17 cellular contexts compared by ENCODE assay signal in the genomic region with DNA sequence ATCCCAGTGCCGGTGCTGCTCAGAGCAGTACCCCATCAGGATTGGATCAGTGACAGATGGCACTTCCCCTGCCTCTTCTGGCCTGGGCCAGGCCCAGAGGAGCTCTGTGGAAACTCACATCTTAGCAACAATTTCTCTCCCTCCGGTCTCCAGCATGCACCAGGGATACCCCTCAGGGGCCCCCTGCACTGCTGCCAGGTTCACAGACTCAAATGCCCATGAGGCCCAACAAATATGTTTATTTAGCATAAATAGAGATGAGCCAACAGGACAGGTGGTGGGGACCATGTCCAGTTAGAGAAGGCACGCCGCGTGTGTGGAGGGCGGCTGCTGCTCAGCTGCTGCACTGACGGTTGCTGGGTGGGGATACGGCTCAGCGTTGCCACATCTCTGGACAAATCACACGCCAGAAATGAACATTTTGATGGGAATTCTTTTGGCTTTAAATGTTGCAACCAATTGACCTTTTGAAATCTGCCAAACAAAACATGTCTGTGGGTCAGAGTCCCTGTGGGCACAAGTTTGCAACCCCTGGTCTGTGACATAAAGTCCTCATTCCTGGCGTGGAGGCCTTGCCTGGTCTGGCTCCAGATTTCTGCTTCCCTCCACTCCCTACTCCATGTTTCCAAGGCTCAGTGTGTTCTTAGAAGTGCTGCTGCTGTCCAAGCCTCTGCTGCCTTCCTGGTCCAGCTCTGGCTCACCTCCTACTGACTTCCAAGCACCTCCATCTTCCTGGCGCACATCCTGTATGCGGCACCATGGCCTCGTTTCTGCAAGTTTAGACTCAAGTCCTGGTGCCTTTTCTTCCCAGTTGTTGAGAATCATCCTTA.
DNase-seq lines count a peak whose midpoint lies in the region; ATAC-seq and TF ChIP-seq lines count a peak whose summit lies in the region.
"Had no signal": no experiment of that assay in that cellular context is flagged by ENCODE, and none has a peak within 500 bp of the region (broad histone marks: within the 10 kb centered on the region; RNA-seq: fewer than 3 reads in every experiment).

No MANE protein-coding gene starts in this region.

- no peaks in the 10 kb centered on the region for H3K27me3 ChIP-seq in ascending aorta
- no peaks in the 10 kb centered on the region for H3K27me3 ChIP-seq in CD8-positive, alpha-beta memory T cell (ENCODE audit: insufficient read depth, low read length, poor library complexity, severe bottlenecking)

- TF ChIP-seq CTCF in AG10803 (conservative IDR thresholded peaks at IDR 0.05; ENCODE audit: low read length) (no peak), ascending aorta (IDR thresholded peaks at IDR 0.05) (no peak)

- ATAC-seq in left cardiac atrium: peak; percentile 43 to 55
- ATAC-seq in GM18867 (IDR thresholded peaks at IDR 0.05; ENCODE audit: unreplicated experiment): no peak

- POLR2A ChIA-PET in CD8-positive, alpha-beta memory T cell (lab: Charles Lee): no interaction called here

- H3K36me3 ChIP-seq in ascending aorta: no peaks in the 10 kb centered on the region
- H3K36me3 ChIP-seq in CD8-positive, alpha-beta memory T cell (ENCODE audit: insufficient read depth, low read length): no peaks in the 10 kb centered on the region
- H3K36me3 ChIP-seq: WERI-Rb-1 had no signal

- H3K9me3 Mint-ChIP-seq in CD8-positive, alpha-beta memory T cell: peaks cover 0 to 3% (median 0%) of the 10 kb centered on the region in 5 donors

- H3K4me1 Mint-ChIP-seq in CD8-positive, alpha-beta memory T cell: peaks cover 0 to 15% (median 2%) of the 10 kb centered on the region in 3 donors

- H3K4me3 Mint-ChIP-seq in CD8-positive, alpha-beta memory T cell: no peak overlapping the region

- CTCF ChIA-PET in CD8-positive, alpha-beta memory T cell (lab: Charles Lee): no interaction called here

- no peak overlapping the region for H3K27ac Mint-ChIP-seq in CD8-positive, alpha-beta memory T cell

- peaks cover 0 to 9% (median 0%) of the 10 kb centered on the region in 3 donors for H3K36me3 Mint-ChIP-seq in CD8-positive, alpha-beta memory T cell

- DNase-seq in AG10803 (ENCODE audit: low read depth) (peak; percentile 76), ascending aorta (ENCODE audit: low spot score in 2 of 2) (peak in 1 of 2 donors; percentile 91), left cardiac atrium (peak; percentile 71), posterior vena cava (ENCODE audit: low spot score) (peak; percentile 91), midbrain (lab: John Stamatoyannopoulos, UW) (no peak), NCI-H2081 (lab: John Stamatoyannopoulos, UW) (no peak)
- DNase-seq in CD8-positive, alpha-beta memory T cell: no peak
- DNase-seq: activated gamma-delta T cell; GF-D8; KBM-7; mesendoderm; NCI-H1417 treated with DMSO at 0.1 percent for 48 hours; stimulated activated CD4-positive, alpha-beta T cell treated with anti-CD3 and anti-CD28 coated beads, Interleukin-15, amount 100 ng/mL, for 24 hours; WERI-Rb-1 had no signal

- H3K27ac ChIP-seq in ascending aorta: peak overlapping the region; percentile 74 to 83
- no peak overlapping the region for H3K27ac ChIP-seq in CD8-positive, alpha-beta memory T cell (ENCODE audit: low read depth, low read length)
- H3K27ac ChIP-seq: HL-60, parathyroid adenoma, WERI-Rb-1 had no signal

- H3K9me3 ChIP-seq in ascending aorta: no peaks in the 10 kb centered on the region
- H3K9me3 ChIP-seq in CD8-positive, alpha-beta memory T cell (ENCODE audit: low read length): no peaks in the 10 kb centered on the region

- H3K4me3 ChIP-seq in AG10803 (ENCODE audit: low read length) (no peak overlapping the region), ascending aorta (no peak overlapping the region)
- H3K4me3 ChIP-seq in CD8-positive, alpha-beta memory T cell (ENCODE audit: low read length): no peak overlapping the region

- H3K4me1 ChIP-seq in ascending aorta: peaks cover 37 to 53% of the 10 kb centered on the region in 2 donors
- no peaks in the 10 kb centered on the region for H3K4me1 ChIP-seq in CD8-positive, alpha-beta memory T cell (ENCODE audit: insufficient read depth, low read length)

- intact Hi-C loops in ascending aorta (cut with DNase I): loop anchor here (1.0 to 2.0 kb wide), 3 partner anchors 14 to 60 kb away; no protein-coding TSS in a partner anchor
- intact Hi-C loops in left cardiac atrium (cut with DNase I): loop anchor here in 1 of 2 donors (10.0 kb wide), 1 partner anchor 46 kb away; no protein-coding TSS in a partner anchor
- intact Hi-C loops in posterior vena cava (cut with DNase I): no loop called here

- H3K27me3 Mint-ChIP-seq in CD8-positive, alpha-beta memory T cell: peaks cover 0 to 1% of the 10 kb centered on the region in 2 donors

Comparison
In these comparisons a context has a peak if more than half of its experiments do, and no peak if none do; other contexts are left out.
1. DNase-seq: peak in AG10803 (single experiment), left cardiac atrium (single experiment) and posterior vena cava (single experiment); none in midbrain (single experiment), CD8-positive, alpha-beta memory T cell (0 of 5) and NCI-H2081 (0 of 2).